Comparison of ENCODE assay signal across 13 cellular contexts in genomic region chr7:137967143-137968018, GRCh38. TPM values are rescaled to one million over a fixed set of nuclear protein-coding genes. Genes with fewer than 3 reads are reported as not detected.
DNase-seq lines count a peak whose midpoint lies in the region; ATAC-seq and TF ChIP-seq lines count a peak whose summit lies in the region.
"Had no signal": no experiment of that assay in that cellular context is flagged by ENCODE, and none has a peak within 500 bp of the region (broad histone marks: within the 10 kb centered on the region; RNA-seq: fewer than 3 reads in every experiment).

No MANE protein-coding gene starts in this region.

- H3K4me1 ChIP-seq in neural progenitor cell (peaks cover 6% of the 10 kb centered on the region), mucosa of descending colon (ENCODE audit: low read depth) (no peaks in the 10 kb centered on the region)

- intact Hi-C loops in Calu3 (cut with micrococcal nuclease; ENCODE audit: unreplicated experiment) (no loop called here), mucosa of descending colon (cut with DNase I, micrococcal nuclease) (no loop called here)

- no peaks in the 10 kb centered on the region for H3K27me3 ChIP-seq in neural progenitor cell
- H3K27me3 ChIP-seq: adrenal gland had no signal

- no peak for TF ChIP-seq CTCF in Calu3 (IDR thresholded peaks at IDR 0.05; ENCODE audit: unreplicated experiment)
- TF ChIP-seq CTCF in neural progenitor cell (IDR thresholded peaks at IDR 0.05) = no peak
- no peak for TF ChIP-seq CTCF in mucosa of descending colon (IDR thresholded peaks at IDR 0.05)

- no peaks in the 10 kb centered on the region for H3K27me3 Mint-ChIP-seq in Calu3 (ENCODE audit: unreplicated experiment)
- H3K27me3 Mint-ChIP-seq in neural progenitor cell (ENCODE audit: insufficient read depth, low read depth) = peaks cover 5% of the 10 kb centered on the region
- H3K27me3 Mint-ChIP-seq: activated B cell treated with CpG ODN at 0.5 μM for 24 hours; stimulated activated naive CD8-positive, alpha-beta T cell treated with anti-CD3 and anti-CD28 coated beads, Interleukin-15, amount 100 ng/mL, for 72 hours had no signal

- H3K79me2 ChIP-seq in neural progenitor cell (ENCODE audit: low read depth) = peaks cover 34% of the 10 kb centered on the region

- H4K20me1 ChIP-seq in neural progenitor cell (ENCODE audit: low read depth) = no peaks in the 10 kb centered on the region

- CTCF ChIA-PET in Calu3 (lab: Charles Lee) = interaction anchor here (0.6 kb wide), 1 partner anchor 33 kb away, joined by 3 read pairs; no protein-coding TSS in a partner anchor

- no peak overlapping the region for H3K4me3 Mint-ChIP-seq in Calu3 (ENCODE audit: low read depth, unreplicated experiment)
- no peak overlapping the region for H3K4me3 Mint-ChIP-seq in neural progenitor cell
- H3K4me3 Mint-ChIP-seq: activated B cell treated with CpG ODN at 0.5 μM for 24 hours; stimulated activated naive CD8-positive, alpha-beta T cell treated with anti-CD3 and anti-CD28 coated beads, Interleukin-15, amount 100 ng/mL, for 72 hours had no signal

- no peak overlapping the region for H2AFZ ChIP-seq in neural progenitor cell (replicated peaks)

- H3K9me3 ChIP-seq in neural progenitor cell (ENCODE audit: low read depth) (no peaks in the 10 kb centered on the region), mucosa of descending colon (no peaks in the 10 kb centered on the region)
- H3K9me3 ChIP-seq: adrenal gland had no signal

- DNase-seq in Calu3 (peak; percentile 28), NCI-H226 (peak; percentile 84), dermis blood vessel endothelial cell (peak; percentile 77), neural progenitor cell (ENCODE audit: low spot score) (peak; percentile 13), mucosa of descending colon (no peak), NCI-H510A treated with DMSO at 0.1 percent for 48 hours (lab: John Stamatoyannopoulos, UW) (no peak)
- no peak for DNase-seq in activated naive CD4-positive, alpha-beta T cell (lab: John Stamatoyannopoulos, UW)
- DNase-seq: activated B cell treated with CpG ODN at 0.5 μM for 24 hours; adrenal gland; hypothalamus; NCI-H2171; stimulated activated naive CD8-positive, alpha-beta T cell treated with anti-CD3 and anti-CD28 coated beads, Interleukin-15, amount 100 ng/mL, for 72 hours had no signal

- H3K4me3 ChIP-seq in neural progenitor cell (no peak overlapping the region), mucosa of descending colon (no peak overlapping the region)
- H3K4me3 ChIP-seq: adrenal gland had no signal

- H3K9ac ChIP-seq in neural progenitor cell = no peak overlapping the region

- H3K4me2 ChIP-seq in neural progenitor cell = no peak overlapping the region

- BruUV-seq in Calu3 (replicated peaks; lab: Mats Ljungman, UMichigan) = no TSS peak

- no peaks in the 10 kb centered on the region for H3K9me3 Mint-ChIP-seq in Calu3 (ENCODE audit: low read depth, unreplicated experiment)
- H3K9me3 Mint-ChIP-seq in neural progenitor cell = peaks cover 3% of the 10 kb centered on the region
- H3K9me3 Mint-ChIP-seq: activated B cell treated with CpG ODN at 0.5 μM for 24 hours had no signal

- peaks cover 49% of the 10 kb centered on the region for H3K4me1 Mint-ChIP-seq in Calu3 (ENCODE audit: low read depth, unreplicated experiment)
- H3K4me1 Mint-ChIP-seq in neural progenitor cell = peaks cover 4% of the 10 kb centered on the region

- H3K27ac ChIP-seq in neural progenitor cell = no peak overlapping the region

- H3K27ac Mint-ChIP-seq in Calu3 (ENCODE audit: unreplicated experiment) (peak overlapping the region; percentile 55), neural progenitor cell (no peak overlapping the region)
- H3K27ac Mint-ChIP-seq: activated B cell treated with CpG ODN at 0.5 μM for 24 hours had no signal

- ATAC-seq in mucosa of descending colon (no peak), GM18873 (IDR thresholded peaks at IDR 0.05; ENCODE audit: low FRiP score, unreplicated experiment) (no peak)
- ATAC-seq: stimulated activated naive CD8-positive, alpha-beta T cell treated with anti-CD3 and anti-CD28 coated beads, Interleukin-15, amount 100 ng/mL, for 72 hours had no signal

- H3F3A ChIP-seq in neural progenitor cell (ENCODE audit: low read depth) = peaks cover 5% of the 10 kb centered on the region

- H3K36me3 Mint-ChIP-seq in Calu3 (ENCODE audit: insufficient read depth, unreplicated experiment) (peaks cover 11% of the 10 kb centered on the region), neural progenitor cell (peaks cover 31% of the 10 kb centered on the region)

- no peaks in the 10 kb centered on the region for H3K36me3 ChIP-seq in neural progenitor cell
- no peaks in the 10 kb centered on the region for H3K36me3 ChIP-seq in mucosa of descending colon (ENCODE audit: low read depth)
- H3K36me3 ChIP-seq: adrenal gland had no signal

RNA-seq across cellular contexts. Expression of gene CREB3L2, which starts 34.5 kb away (rescaled TPM):
- total RNA-seq in Calu3 (2022) (34.5 and 39.9 TPM in 2 replicates), dermis blood vessel endothelial cell (32.2 and 34.5 TPM in 2 replicates), neural progenitor cell (ENCODE audit: low replicate concordance) (9.9 and 10.7 TPM in 2 replicates), mucosa of descending colon (10 to 100 TPM; 15.8 to 54.3 (median 40.6) TPM)

Comparison
In these comparisons a context has a peak if more than half of its experiments do, and no peak if none do; other contexts are left out.
1. DNase-seq: peak in Calu3 (single experiment), NCI-H226 (single experiment), dermis blood vessel endothelial cell (single experiment) and neural progenitor cell (single experiment); none in mucosa of descending colon (0 of 3), activated naive CD4-positive, alpha-beta T cell (0 of 4) and NCI-H510A treated with DMSO at 0.1 percent for 48 hours (single experiment).